In the genomic region with DNA sequence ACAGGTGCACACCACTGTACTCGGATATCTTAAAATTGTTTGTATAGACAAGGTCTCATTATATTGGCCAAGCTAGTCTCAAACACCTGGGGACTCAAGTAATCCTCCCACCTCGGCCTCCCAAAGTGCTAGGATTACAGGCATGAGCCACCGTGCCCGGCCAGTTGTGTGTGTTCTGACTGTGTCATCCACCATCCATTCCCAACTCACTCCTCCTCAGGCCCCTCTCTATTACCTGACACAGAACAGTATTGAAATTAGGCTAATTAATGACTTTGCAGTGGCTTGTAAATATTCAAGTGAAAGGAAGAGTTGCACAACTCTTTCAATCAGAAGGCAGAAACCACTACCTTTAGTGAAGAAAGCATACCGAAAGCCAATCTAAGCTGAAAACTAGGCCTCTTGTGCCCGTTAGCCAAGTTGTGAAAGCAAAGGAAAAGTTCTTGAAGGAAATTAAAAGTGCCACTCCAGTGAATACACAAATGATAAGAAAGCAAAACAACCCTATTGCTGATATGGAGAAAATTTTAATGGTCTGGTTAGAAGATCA, we compare ENCODE assay signal across 2 cellular contexts.
TF ChIP-seq lines count a peak whose summit lies in the region.

No MANE protein-coding gene starts in this region.

TF ChIP-seq in GM23338, 12 proteins besides CTCF, POLR2A, EP300 and RAD21 (continues in another document):
- TF ChIP-seq, protein P1, sequence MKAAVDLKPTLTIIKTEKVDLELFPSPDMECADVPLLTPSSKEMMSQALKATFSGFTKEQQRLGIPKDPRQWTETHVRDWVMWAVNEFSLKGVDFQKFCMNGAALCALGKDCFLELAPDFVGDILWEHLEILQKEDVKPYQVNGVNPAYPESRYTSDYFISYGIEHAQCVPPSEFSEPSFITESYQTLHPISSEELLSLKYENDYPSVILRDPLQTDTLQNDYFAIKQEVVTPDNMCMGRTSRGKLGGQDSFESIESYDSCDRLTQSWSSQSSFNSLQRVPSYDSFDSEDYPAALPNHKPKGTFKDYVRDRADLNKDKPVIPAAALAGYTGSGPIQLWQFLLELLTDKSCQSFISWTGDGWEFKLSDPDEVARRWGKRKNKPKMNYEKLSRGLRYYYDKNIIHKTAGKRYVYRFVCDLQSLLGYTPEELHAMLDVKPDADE (IDR thresholded peaks at IDR 0.05) = no peak
- TF ChIP-seq, protein P2, sequence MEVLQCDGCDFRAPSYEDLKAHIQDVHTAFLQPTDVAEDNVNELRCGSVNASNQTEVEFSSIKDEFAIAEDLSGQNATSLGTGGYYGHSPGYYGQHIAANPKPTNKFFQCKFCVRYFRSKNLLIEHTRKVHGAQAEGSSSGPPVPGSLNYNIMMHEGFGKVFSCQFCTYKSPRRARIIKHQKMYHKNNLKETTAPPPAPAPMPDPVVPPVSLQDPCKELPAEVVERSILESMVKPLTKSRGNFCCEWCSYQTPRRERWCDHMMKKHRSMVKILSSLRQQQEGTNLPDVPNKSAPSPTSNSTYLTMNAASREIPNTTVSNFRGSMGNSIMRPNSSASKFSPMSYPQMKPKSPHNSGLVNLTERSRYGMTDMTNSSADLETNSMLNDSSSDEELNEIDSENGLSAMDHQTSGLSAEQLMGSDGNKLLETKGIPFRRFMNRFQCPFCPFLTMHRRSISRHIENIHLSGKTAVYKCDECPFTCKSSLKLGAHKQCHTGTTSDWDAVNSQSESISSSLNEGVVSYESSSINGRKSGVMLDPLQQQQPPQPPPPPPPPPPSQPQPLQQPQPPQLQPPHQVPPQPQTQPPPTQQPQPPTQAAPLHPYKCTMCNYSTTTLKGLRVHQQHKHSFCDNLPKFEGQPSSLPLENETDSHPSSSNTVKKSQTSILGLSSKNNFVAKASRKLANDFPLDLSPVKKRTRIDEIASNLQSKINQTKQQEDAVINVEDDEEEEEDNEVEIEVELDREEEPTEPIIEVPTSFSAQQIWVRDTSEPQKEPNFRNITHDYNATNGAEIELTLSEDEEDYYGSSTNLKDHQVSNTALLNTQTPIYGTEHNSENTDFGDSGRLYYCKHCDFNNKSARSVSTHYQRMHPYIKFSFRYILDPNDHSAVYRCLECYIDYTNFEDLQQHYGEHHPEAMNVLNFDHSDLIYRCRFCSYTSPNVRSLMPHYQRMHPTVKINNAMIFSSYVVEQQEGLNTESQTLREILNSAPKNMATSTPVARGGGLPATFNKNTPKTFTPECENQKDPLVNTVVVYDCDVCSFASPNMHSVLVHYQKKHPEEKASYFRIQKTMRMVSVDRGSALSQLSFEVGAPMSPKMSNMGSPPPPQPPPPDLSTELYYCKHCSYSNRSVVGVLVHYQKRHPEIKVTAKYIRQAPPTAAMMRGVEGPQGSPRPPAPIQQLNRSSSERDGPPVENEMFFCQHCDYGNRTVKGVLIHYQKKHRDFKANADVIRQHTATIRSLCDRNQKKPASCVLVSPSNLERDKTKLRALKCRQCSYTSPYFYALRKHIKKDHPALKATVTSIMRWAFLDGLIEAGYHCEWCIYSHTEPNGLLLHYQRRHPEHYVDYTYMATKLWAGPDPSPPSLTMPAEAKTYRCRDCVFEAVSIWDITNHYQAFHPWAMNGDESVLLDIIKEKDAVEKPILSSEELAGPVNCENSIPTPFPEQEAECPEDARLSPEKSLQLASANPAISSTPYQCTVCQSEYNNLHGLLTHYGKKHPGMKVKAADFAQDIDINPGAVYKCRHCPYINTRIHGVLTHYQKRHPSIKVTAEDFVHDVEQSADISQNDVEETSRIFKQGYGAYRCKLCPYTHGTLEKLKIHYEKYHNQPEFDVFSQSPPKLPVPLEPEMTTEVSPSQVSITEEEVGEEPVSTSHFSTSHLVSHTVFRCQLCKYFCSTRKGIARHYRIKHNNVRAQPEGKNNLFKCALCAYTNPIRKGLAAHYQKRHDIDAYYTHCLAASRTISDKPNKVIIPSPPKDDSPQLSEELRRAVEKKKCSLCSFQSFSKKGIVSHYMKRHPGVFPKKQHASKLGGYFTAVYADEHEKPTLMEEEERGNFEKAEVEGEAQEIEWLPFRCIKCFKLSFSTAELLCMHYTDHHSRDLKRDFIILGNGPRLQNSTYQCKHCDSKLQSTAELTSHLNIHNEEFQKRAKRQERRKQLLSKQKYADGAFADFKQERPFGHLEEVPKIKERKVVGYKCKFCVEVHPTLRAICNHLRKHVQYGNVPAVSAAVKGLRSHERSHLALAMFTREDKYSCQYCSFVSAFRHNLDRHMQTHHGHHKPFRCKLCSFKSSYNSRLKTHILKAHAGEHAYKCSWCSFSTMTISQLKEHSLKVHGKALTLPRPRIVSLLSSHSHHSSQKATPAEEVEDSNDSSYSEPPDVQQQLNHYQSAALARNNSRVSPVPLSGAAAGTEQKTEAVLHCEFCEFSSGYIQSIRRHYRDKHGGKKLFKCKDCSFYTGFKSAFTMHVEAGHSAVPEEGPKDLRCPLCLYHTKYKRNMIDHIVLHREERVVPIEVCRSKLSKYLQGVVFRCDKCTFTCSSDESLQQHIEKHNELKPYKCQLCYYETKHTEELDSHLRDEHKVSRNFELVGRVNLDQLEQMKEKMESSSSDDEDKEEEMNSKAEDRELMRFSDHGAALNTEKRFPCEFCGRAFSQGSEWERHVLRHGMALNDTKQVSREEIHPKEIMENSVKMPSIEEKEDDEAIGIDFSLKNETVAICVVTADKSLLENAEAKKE (CRISPR knock-in tag; IDR thresholded peaks at IDR 0.05) = no peak
- no peak for TF ChIP-seq NANOG (IDR thresholded peaks at IDR 0.05; ENCODE audit: borderline replicate concordance)
- no peak for TF ChIP-seq POLR2AphosphoS5 (IDR thresholded peaks at IDR 0.05; ENCODE audit: low read depth)
- TF ChIP-seq CREB1 (CRISPR knock-in tag; IDR thresholded peaks at IDR 0.05; ENCODE audit: low read depth) = no peak
- no peak for TF ChIP-seq EZH2 (IDR thresholded peaks at IDR 0.05; ENCODE audit: low read depth, unreplicated experiment)
- TF ChIP-seq ZNF114 (CRISPR knock-in tag; IDR thresholded peaks at IDR 0.05) = no peak
- TF ChIP-seq, protein P3, sequence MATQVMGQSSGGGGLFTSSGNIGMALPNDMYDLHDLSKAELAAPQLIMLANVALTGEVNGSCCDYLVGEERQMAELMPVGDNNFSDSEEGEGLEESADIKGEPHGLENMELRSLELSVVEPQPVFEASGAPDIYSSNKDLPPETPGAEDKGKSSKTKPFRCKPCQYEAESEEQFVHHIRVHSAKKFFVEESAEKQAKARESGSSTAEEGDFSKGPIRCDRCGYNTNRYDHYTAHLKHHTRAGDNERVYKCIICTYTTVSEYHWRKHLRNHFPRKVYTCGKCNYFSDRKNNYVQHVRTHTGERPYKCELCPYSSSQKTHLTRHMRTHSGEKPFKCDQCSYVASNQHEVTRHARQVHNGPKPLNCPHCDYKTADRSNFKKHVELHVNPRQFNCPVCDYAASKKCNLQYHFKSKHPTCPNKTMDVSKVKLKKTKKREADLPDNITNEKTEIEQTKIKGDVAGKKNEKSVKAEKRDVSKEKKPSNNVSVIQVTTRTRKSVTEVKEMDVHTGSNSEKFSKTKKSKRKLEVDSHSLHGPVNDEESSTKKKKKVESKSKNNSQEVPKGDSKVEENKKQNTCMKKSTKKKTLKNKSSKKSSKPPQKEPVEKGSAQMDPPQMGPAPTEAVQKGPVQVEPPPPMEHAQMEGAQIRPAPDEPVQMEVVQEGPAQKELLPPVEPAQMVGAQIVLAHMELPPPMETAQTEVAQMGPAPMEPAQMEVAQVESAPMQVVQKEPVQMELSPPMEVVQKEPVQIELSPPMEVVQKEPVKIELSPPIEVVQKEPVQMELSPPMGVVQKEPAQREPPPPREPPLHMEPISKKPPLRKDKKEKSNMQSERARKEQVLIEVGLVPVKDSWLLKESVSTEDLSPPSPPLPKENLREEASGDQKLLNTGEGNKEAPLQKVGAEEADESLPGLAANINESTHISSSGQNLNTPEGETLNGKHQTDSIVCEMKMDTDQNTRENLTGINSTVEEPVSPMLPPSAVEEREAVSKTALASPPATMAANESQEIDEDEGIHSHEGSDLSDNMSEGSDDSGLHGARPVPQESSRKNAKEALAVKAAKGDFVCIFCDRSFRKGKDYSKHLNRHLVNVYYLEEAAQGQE (IDR thresholded peaks at IDR 0.05; ENCODE audit: unreplicated experiment) = no peak
- no peak for TF ChIP-seq STAT1 (IDR thresholded peaks at IDR 0.05; ENCODE audit: unreplicated experiment)

TF ChIP-seq in SK-N-SH, 30 proteins besides CTCF, POLR2A, EP300 and RAD21:
- TF ChIP-seq, protein P4, sequence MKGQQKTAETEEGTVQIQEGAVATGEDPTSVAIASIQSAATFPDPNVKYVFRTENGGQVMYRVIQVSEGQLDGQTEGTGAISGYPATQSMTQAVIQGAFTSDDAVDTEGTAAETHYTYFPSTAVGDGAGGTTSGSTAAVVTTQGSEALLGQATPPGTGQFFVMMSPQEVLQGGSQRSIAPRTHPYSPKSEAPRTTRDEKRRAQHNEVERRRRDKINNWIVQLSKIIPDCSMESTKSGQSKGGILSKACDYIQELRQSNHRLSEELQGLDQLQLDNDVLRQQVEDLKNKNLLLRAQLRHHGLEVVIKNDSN (IDR thresholded peaks at IDR 0.05; ENCODE audit: borderline replicate concordance, low read depth) = no peak
- TF ChIP-seq MEF2A (IDR thresholded peaks at IDR 0.05; ENCODE audit: borderline replicate concordance, low read depth) (no peak), TAF1 (IDR thresholded peaks at IDR 0.05; ENCODE audit: borderline replicate concordance, low read depth, low read length) (no peak), POLR2AphosphoS5 (IDR thresholded peaks at IDR 0.05; ENCODE audit: low read depth, low read length) (no peak)
- TF ChIP-seq, protein P5, sequence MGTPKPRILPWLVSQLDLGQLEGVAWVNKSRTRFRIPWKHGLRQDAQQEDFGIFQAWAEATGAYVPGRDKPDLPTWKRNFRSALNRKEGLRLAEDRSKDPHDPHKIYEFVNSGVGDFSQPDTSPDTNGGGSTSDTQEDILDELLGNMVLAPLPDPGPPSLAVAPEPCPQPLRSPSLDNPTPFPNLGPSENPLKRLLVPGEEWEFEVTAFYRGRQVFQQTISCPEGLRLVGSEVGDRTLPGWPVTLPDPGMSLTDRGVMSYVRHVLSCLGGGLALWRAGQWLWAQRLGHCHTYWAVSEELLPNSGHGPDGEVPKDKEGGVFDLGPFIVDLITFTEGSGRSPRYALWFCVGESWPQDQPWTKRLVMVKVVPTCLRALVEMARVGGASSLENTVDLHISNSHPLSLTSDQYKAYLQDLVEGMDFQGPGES (IDR thresholded peaks at IDR 0.05; ENCODE audit: low read depth, low read length) = no peak
